In the genomic region with DNA sequence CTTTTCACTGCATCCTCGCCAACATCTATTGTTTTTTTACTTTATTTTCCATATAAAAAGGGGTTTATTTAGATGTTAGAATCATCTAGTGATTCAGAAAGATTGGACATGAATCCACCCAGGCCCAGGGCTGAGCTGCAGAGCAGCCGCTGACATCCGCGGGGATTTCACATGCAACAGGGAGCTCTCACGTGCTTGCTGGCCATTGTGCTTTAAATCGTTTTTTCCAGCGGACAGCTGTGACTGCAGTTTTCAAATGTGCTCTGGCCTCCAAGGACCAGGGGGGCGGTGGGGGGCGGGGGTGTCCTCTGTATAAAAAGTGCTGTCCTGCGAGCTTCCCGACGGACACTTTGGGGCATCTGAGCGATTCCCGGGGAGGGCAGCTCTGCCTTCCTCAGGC, we compare ENCODE assay signal across 16 cellular contexts. TPM values are rescaled to one million over a fixed set of nuclear protein-coding genes. Genes with fewer than 3 reads are reported as not detected.
DNase-seq lines count a peak whose midpoint lies in the region; ATAC-seq and TF ChIP-seq lines count a peak whose summit lies in the region.
"Had no signal": no experiment of that assay in that cellular context is flagged by ENCODE, and none has a peak within 500 bp of the region (broad histone marks: within the 10 kb centered on the region; RNA-seq: fewer than 3 reads in every experiment).

No MANE protein-coding gene starts in this region.

- peak overlapping the region; percentile 69 for H3K27ac ChIP-seq in left ventricle myocardium inferior (replicated peaks)
- H3K27ac ChIP-seq: PC-9 had no signal

- H3K36me3 Mint-ChIP-seq in memory B cell: peaks cover 55% of the 10 kb centered on the region
- H3K36me3 Mint-ChIP-seq in HFFc6 (ENCODE audit: low read depth): peaks cover 65% of the 10 kb centered on the region
- H3K36me3 Mint-ChIP-seq in MCF 10A (ENCODE audit: insufficient read depth, unreplicated experiment): peaks cover 52% of the 10 kb centered on the region

- no TSS peak for BruUV-seq in MCF 10A (replicated peaks; lab: Mats Ljungman, UMichigan)

- no peaks in the 10 kb centered on the region for H3K27me3 ChIP-seq in left ventricle myocardium inferior (ENCODE audit: low read depth)
- H3K27me3 ChIP-seq: BE2C had no signal

- intact Hi-C loops in left ventricle myocardium inferior (cut with micrococcal nuclease): no loop called here
- intact Hi-C loops in left cardiac atrium (cut with DNase I): no loop called here
- intact Hi-C loops in MCF 10A (cut with micrococcal nuclease): no loop called here

- H3K4me3 Mint-ChIP-seq in memory B cell (no peak overlapping the region), HFFc6 (no peak overlapping the region), MCF 10A (ENCODE audit: unreplicated experiment) (no peak overlapping the region)

- DNase-seq in left ventricle myocardium inferior (peak; percentile 15), left cardiac atrium (no peak), dermis blood vessel endothelial cell (peak; percentile 25), memory B cell (ENCODE audit: low spot score in 2 of 2) (no peak), SW480 (ENCODE audit: low spot score) (no peak), HFFc6 (no peak), MCF 10A (ENCODE audit: unreplicated experiment) (no peak)
- DNase-seq: BE2C; CD4-positive, CD25-positive, alpha-beta regulatory T cell; Kasumi-1; NCI-H1092; NCI-H1436; NCI-H187 treated with DMSO at 0.1 percent for 48 hours; PC-9; RPMI8226; SIG-M5 had no signal

- CTCF ChIA-PET in MCF 10A (lab: Yijun Ruan, JAX): interaction anchor here (0.7 kb wide), 1 partner anchor 188 kb away, joined by 5 read pairs; no protein-coding TSS in a partner anchor

- H3K36me3 ChIP-seq in left ventricle myocardium inferior: peaks cover 31% of the 10 kb centered on the region

- peak overlapping the region; percentile 25 for H3K4me3 ChIP-seq in left ventricle myocardium inferior
- H3K4me3 ChIP-seq: PC-9 had no signal

- TF ChIP-seq CTCF in left ventricle myocardium inferior (IDR thresholded peaks at IDR 0.05; ENCODE audit: borderline replicate concordance) (no peak), HFFc6 (IDR thresholded peaks at IDR 0.05) (no peak), MCF 10A (IDR thresholded peaks at IDR 0.05; ENCODE audit: unreplicated experiment) (no peak)

- POLR2A ChIA-PET in MCF 10A (lab: Yijun Ruan, JAX): no interaction called here

- H3K27me3 Mint-ChIP-seq in memory B cell (no peaks in the 10 kb centered on the region), HFFc6 (ENCODE audit: insufficient read depth) (no peaks in the 10 kb centered on the region), MCF 10A (ENCODE audit: insufficient read depth, unreplicated experiment) (no peaks in the 10 kb centered on the region)

- H3K4me1 Mint-ChIP-seq in memory B cell (peaks cover 24% of the 10 kb centered on the region), HFFc6 (ENCODE audit: low read depth) (no peaks in the 10 kb centered on the region; the same call in 1 of the 2 replicates), MCF 10A (ENCODE audit: insufficient read depth, unreplicated experiment) (no peaks in the 10 kb centered on the region)

- H3K4me1 ChIP-seq in left ventricle myocardium inferior: peaks cover 43% of the 10 kb centered on the region
- H3K4me1 ChIP-seq: BE2C had no signal

- H3K9me3 ChIP-seq in left ventricle myocardium inferior (replicated peaks): peaks cover 2% of the 10 kb centered on the region
- H3K9me3 ChIP-seq: BE2C had no signal

- ATAC-seq in left cardiac atrium (no peak), memory B cell (ENCODE audit: low read depth) (no peak)

- H3K9me3 Mint-ChIP-seq in memory B cell (no peaks in the 10 kb centered on the region), HFFc6 (peaks cover 22% of the 10 kb centered on the region), MCF 10A (ENCODE audit: unreplicated experiment) (no peaks in the 10 kb centered on the region)
- H3K9me3 Mint-ChIP-seq: CD4-positive, CD25-positive, alpha-beta regulatory T cell had no signal

- peak overlapping the region; percentile 26 for H3K27ac Mint-ChIP-seq in memory B cell
- H3K27ac Mint-ChIP-seq in HFFc6: no peak overlapping the region
- H3K27ac Mint-ChIP-seq in MCF 10A (ENCODE audit: low read depth, unreplicated experiment): no peak overlapping the region

RNA-seq across cellular contexts. Expression of a gene that starts 12.4 kb away (rescaled TPM):
- total RNA-seq in left ventricle myocardium inferior (23.8 TPM), left cardiac atrium (10 to 100 TPM; 24.5 to 25.2 TPM), dermis blood vessel endothelial cell (41.7 and 61.2 TPM in 2 replicates), MCF 10A (2022) (40.7 and 43.4 TPM in 2 replicates)
- total RNA-seq in HFFc6 (2021; fragmentation: NEBNext Ultra II Directional; extraction: Animal tissue kit (Norgen Biotek cat#: 25700)): 10 to 100 TPM; 39.2 to 50.4 (median 43.0) TPM

Comparison
In these comparisons a context has a peak if more than half of its experiments do, and no peak if none do; other contexts are left out.
1. DNase-seq: peak in left ventricle myocardium inferior (single experiment) and dermis blood vessel endothelial cell (single experiment); none in left cardiac atrium (single experiment), memory B cell (0 of 2), SW480 (single experiment), HFFc6 (single experiment) and MCF 10A (single experiment).